Comparison of ENCODE assay signal across 26 cellular contexts in the genomic region with DNA sequence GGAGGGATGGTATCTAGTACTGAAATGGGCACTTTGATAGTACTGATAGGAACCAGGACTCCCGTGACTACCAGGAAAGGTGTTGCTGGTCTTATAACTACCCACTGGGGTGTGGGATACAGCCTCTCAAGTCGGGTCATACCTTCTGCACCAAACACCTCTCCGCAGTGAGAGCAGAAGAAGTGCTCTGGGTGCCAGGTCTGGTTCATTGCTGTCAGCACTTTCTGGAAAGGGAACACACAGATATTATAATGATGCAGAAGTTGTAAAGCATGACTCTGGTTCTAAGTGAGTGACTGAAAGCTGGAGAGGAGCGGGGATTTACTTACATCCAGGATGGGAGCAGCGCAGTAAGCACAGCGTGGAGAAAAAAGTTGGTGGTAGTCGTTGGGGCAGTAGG. TPM values are rescaled to one million over a fixed set of nuclear protein-coding genes. Genes with fewer than 3 reads are reported as not detected.
DNase-seq lines count a peak whose midpoint lies in the region; ATAC-seq, FAIRE-seq and TF ChIP-seq lines count a peak whose summit lies in the region.
"Had no signal": no experiment of that assay in that cellular context is flagged by ENCODE, and none has a peak within 500 bp of the region (broad histone marks: within the 10 kb centered on the region; RNA-seq: fewer than 3 reads in every experiment).

No MANE protein-coding gene starts in this region.

- H3K27me3 ChIP-seq in bronchial epithelial cell (ENCODE audit: control insufficient read depth, insufficient read depth, low read length) (no peaks in the 10 kb centered on the region), heart left ventricle (no peaks in the 10 kb centered on the region), vagina (no peaks in the 10 kb centered on the region)
- H3K27me3 ChIP-seq: BE2C had no signal

- H3K4me1 ChIP-seq in heart left ventricle (peaks cover 0 to 6% (median 0%) of the 10 kb centered on the region in 12 donors), vagina (no peaks in the 10 kb centered on the region)
- H3K4me1 ChIP-seq: BE2C, HAP-1 had no signal

- TF ChIP-seq CTCF in bronchial epithelial cell (IDR thresholded peaks at IDR 0.05; ENCODE audit: insufficient read depth, low read length, severe bottlenecking) (no peak), heart left ventricle (IDR thresholded peaks at IDR 0.05) (no peak), vagina (IDR thresholded peaks at IDR 0.05) (no peak)

- H3K9me3 ChIP-seq in T-helper 17 cell (ENCODE audit: control insufficient read depth, low read length, poor library complexity, severe bottlenecking) (no peaks in the 10 kb centered on the region), heart left ventricle (no peaks in the 10 kb centered on the region), vagina (no peaks in the 10 kb centered on the region)
- H3K9me3 ChIP-seq: BE2C, HAP-1 had no signal

- H3K27ac Mint-ChIP-seq in T-helper 17 cell, result peak overlapping the region; percentile 78
- H3K27ac Mint-ChIP-seq: CD4-positive, CD25-positive, alpha-beta regulatory T cell had no signal

- 46 to 65% (median 60%) methylated on average over 7 of the region's 7 CpGs for WGBS in heart left ventricle, 4 donors

- H3K4me3 ChIP-seq in bronchial epithelial cell (ENCODE audit: low read depth, low read length) (no peak overlapping the region), heart left ventricle (no peak overlapping the region), vagina (no peak overlapping the region)
- H3K4me3 ChIP-seq: GM12878, GM23248, HAP-1 had no signal

- no peaks in the 10 kb centered on the region for H3K27me3 Mint-ChIP-seq in T-helper 17 cell
- H3K27me3 Mint-ChIP-seq: CD4-positive, CD25-positive, alpha-beta regulatory T cell; CD8-positive, alpha-beta memory T cell had no signal

- no peak overlapping the region for H3K4me3 Mint-ChIP-seq in T-helper 17 cell
- H3K4me3 Mint-ChIP-seq: CD4-positive, CD25-positive, alpha-beta regulatory T cell; CD8-positive, alpha-beta memory T cell had no signal

- intact Hi-C loops in heart left ventricle (cut with DNase I), result no loop called here
- intact Hi-C loops in left ventricle myocardium superior (cut with micrococcal nuclease), result no loop called here
- intact Hi-C loops in vagina (cut with DNase I), result no loop called here
- intact Hi-C loops in left colon (cut with DNase I, micrococcal nuclease), result no loop called here

- peaks cover 33% of the 10 kb centered on the region for H3K36me3 Mint-ChIP-seq in T-helper 17 cell (ENCODE audit: low read depth)

- FAIRE-seq in bronchial epithelial cell (lab: Jason Lieb, UNC), result peak; percentile 86
- FAIRE-seq: A204.1, GM12878 had no signal

- DNase-seq in T-helper 17 cell (no peak), bronchial epithelial cell (ENCODE audit: low read depth) (no peak), heart left ventricle (peak in 3 of 5 donors; percentile 12 to 64 (median 54)), left ventricle myocardium superior (peak; percentile 45), vagina (ENCODE audit: extremely low spot score in 2 of 2) (no peak), left colon (no peak)
- no peak for DNase-seq in activated naive CD4-positive, alpha-beta T cell treated with anti-CD3 and anti-CD28 coated beads, Interleukin-2, amount 50 U/mL, for 16 hours
- DNase-seq: ACHN; BE2C; C1 segment of cervical spinal cord; CD4-positive, CD25-positive, alpha-beta regulatory T cell; CD8-positive, alpha-beta memory T cell; COR-L47; DMS 273 treated with DMSO at 0.1 percent for 48 hours; DMS53; DND-41; EL; GM23248 had no signal

- ATAC-seq in T-helper 17 cell (no peak), heart left ventricle (peak; percentile 83 to 95 (median 94)), left ventricle myocardium superior (peak; percentile 98), HG03097 (IDR thresholded peaks at IDR 0.05; ENCODE audit: low FRiP score, unreplicated experiment) (no peak), left colon (no peak)
- ATAC-seq: GM12878 had no signal

- H3K36me3 ChIP-seq in bronchial epithelial cell (ENCODE audit: control insufficient read depth, insufficient read depth, low read length), result peaks cover 2% of the 10 kb centered on the region
- H3K36me3 ChIP-seq in heart left ventricle, result peaks cover 0 to 100% (median 98%) of the 10 kb centered on the region in 9 donors
- H3K36me3 ChIP-seq in vagina, result peaks cover 8 to 57% of the 10 kb centered on the region in 2 donors
- H3K36me3 ChIP-seq: BE2C, HAP-1 had no signal

- peaks cover 13% of the 10 kb centered on the region for H3K4me1 Mint-ChIP-seq in T-helper 17 cell

- no peak for TF ChIP-seq POLR2A in heart left ventricle (IDR thresholded peaks at IDR 0.05)
- no peak for TF ChIP-seq POLR2A in vagina (IDR thresholded peaks at IDR 0.05)

- H3K27ac ChIP-seq in heart left ventricle (peak overlapping the region in 1 of 12 donors; percentile 43), vagina (no peak overlapping the region)
- H3K27ac ChIP-seq: GM23248, HL-60 had no signal

RNA-seq across cellular contexts. Expression of a gene that starts 26.0 kb away (rescaled TPM):
- total RNA-seq in T-helper 17 cell (10 to 100 TPM; 92.8 to 99.8 TPM), bronchial epithelial cell (1.6 and 1.7 TPM in 2 replicates), heart left ventricle (10 to 100 TPM in 1 of 9 donors, 1 to 10 TPM in 8; 2.6 to 19.8 (median 4.0) TPM), left ventricle myocardium superior (5.0 TPM), vagina (24.3 TPM), left colon (10 to 100 TPM in 1 of 2 donors, 1 to 10 TPM in 1; 9.3 to 13.3 TPM)
- 1 to 10 TPM; 1.8 to 2.8 TPM for polyA plus RNA-seq in heart left ventricle

RNA-seq across cellular contexts. Expression of a gene that starts 29.2 kb away (rescaled TPM):
- total RNA-seq in T-helper 17 cell (10 to 100 TPM; 36.1 to 43.2 TPM), bronchial epithelial cell (48.6 and 49.5 TPM in 2 replicates), heart left ventricle (10 to 100 TPM; 53.4 to 67.0 (median 60.7) TPM), left ventricle myocardium superior (64.4 TPM), vagina (35.4 TPM), left colon (10 to 100 TPM; 73.9 to 77.7 TPM)
- polyA plus RNA-seq in heart left ventricle, result 10 to 100 TPM; 11.2 to 41.4 TPM

RNA-seq across cellular contexts. Expression of a gene that starts 41.7 kb away (rescaled TPM):
- total RNA-seq in T-helper 17 cell (under 1 TPM; 0.32 to 0.50 TPM), bronchial epithelial cell (not detected in 2 replicates), heart left ventricle (not detected), left ventricle myocardium superior (not detected), vagina (not detected), left colon (not detected)
- not detected for polyA plus RNA-seq in heart left ventricle
- total RNA-seq: CD4-positive, CD25-positive, alpha-beta regulatory T cell; G401; GM23248; H4; HT1080 had no signal
- polyA plus RNA-seq: CD4-positive, CD25-positive, alpha-beta regulatory T cell; CD8-positive, alpha-beta memory T cell; GM23248 had no signal

Comparison
In these comparisons a context has a peak if more than half of its experiments do, and no peak if none do; other contexts are left out.
1. ATAC-seq: peak in heart left ventricle (4 of 4) and left ventricle myocardium superior (single experiment); none in T-helper 17 cell (single experiment), HG03097 (single experiment) and left colon (single experiment).
2. DNase-seq: peak in heart left ventricle (3 of 5) and left ventricle myocardium superior (single experiment); none in T-helper 17 cell (0 of 3), bronchial epithelial cell (single experiment), activated naive CD4-positive, alpha-beta T cell treated with anti-CD3 and anti-CD28 coated beads, Interleukin-2, amount 50 U/mL, for 16 hours (single experiment), vagina (0 of 2) and left colon (0 of 2).